In genomic region chr7:54629771-54630170, GRCh38 we compare ENCODE assay signal across 1 cellular context.
TF ChIP-seq lines count a peak whose summit lies in the region.

No MANE protein-coding gene starts in this region.

TF ChIP-seq in H1, 55 proteins besides CTCF, POLR2A, EP300 and RAD21 (continued from another document):
- TF ChIP-seq RFX5 (IDR thresholded peaks at IDR 0.05; ENCODE audit: borderline replicate concordance, low read depth, low read length): no peak
- TF ChIP-seq TAF1 (IDR thresholded peaks at IDR 0.05; ENCODE audit: low read depth, low read length): no peak
- TF ChIP-seq, protein P1, sequence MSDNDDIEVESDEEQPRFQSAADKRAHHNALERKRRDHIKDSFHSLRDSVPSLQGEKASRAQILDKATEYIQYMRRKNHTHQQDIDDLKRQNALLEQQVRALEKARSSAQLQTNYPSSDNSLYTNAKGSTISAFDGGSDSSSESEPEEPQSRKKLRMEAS (IDR thresholded peaks at IDR 0.05): no peak
- TF ChIP-seq HDAC2 (IDR thresholded peaks at IDR 0.05; ENCODE audit: borderline replicate concordance in 1 of 2, low read depth in 2 of 2, low read length in 2 of 2): no peak
- no peak for TF ChIP-seq ZNF274 (IDR thresholded peaks at IDR 0.05; ENCODE audit: borderline replicate concordance, extremely low read depth, low read length)
- no peak for TF ChIP-seq JUN (IDR thresholded peaks at IDR 0.05; ENCODE audit: low read depth, low read length)
- no peak for TF ChIP-seq SP4 (IDR thresholded peaks at IDR 0.05; ENCODE audit: low read length)
- TF ChIP-seq POLR2AphosphoS5 (IDR thresholded peaks at IDR 0.05; ENCODE audit: low read depth, low read length): no peak
- no peak for TF ChIP-seq KDM4A (IDR thresholded peaks at IDR 0.05; ENCODE audit: low read depth, low read length, severe bottlenecking)
- no peak for TF ChIP-seq CBX5 (IDR thresholded peaks at IDR 0.05; ENCODE audit: low read depth, low read length)
- no peak for TF ChIP-seq SP2 (IDR thresholded peaks at IDR 0.05; ENCODE audit: low read length)
- TF ChIP-seq ATF2 (IDR thresholded peaks at IDR 0.05; ENCODE audit: low read length): no peak
- no peak for TF ChIP-seq CHD2 (IDR thresholded peaks at IDR 0.05; ENCODE audit: low read length)
- no peak for TF ChIP-seq RBBP5 (IDR thresholded peaks at IDR 0.05; ENCODE audit: borderline replicate concordance, low read depth, low read length)
- TF ChIP-seq SRF (IDR thresholded peaks at IDR 0.05; ENCODE audit: low read depth, low read length): no peak
- no peak for TF ChIP-seq SP1 (IDR thresholded peaks at IDR 0.05; ENCODE audit: low read depth, low read length)
- TF ChIP-seq RXRA (IDR thresholded peaks at IDR 0.05; ENCODE audit: insufficient read depth, low read depth, low read length): no peak
- TF ChIP-seq JUND (IDR thresholded peaks at IDR 0.05; ENCODE audit: low read length): no peak
